In the genomic region with DNA sequence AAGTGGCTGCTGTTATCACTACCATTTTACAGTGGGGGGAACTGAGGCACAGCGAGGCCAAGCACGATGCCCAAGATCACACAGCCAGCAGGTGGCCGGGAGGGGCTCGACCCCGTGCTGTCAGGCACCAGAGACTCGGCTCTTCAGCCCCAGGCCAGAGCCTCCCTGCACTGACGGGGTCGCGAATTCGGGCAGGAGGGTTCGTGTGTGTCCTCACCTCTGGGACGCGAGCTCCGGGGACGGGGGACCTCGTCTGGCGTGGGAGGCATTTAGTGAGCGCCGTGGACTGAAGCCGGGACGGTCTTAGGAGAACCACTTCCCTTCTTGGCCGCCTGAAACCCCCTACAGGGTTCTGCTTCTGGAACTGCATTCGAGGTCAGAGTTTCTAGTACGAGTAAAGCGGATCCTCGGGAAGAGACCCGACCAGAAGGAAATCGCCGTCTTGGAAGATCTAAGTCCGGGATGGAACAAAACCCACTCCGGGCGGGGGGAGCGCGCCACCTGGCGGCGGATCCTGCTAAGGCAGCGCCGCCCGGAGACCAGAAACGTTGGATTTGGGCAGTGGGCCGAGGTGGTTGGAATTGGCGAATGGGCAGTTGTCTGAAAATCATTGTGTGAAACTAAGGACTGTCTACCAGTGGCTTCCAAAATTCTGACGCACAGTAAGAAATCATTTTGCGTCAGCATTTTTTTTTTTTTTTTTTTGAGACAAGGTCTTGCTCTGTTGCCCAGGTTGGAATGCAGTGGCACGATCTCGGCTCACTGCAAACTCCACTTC, we compare ENCODE assay signal across 8 cellular contexts. TPM values are rescaled to one million over a fixed set of nuclear protein-coding genes. Genes with fewer than 3 reads are reported as not detected.
A peak's percentile ranks its signal among the peaks of the same experiment; 100 is the strongest.
DNase-seq lines count a peak whose midpoint lies in the region; ATAC-seq and TF ChIP-seq lines count a peak whose summit lies in the region.

No MANE protein-coding gene starts in this region.

- no peak overlapping the region for H2AFZ ChIP-seq in OCI-LY1 (ENCODE audit: low read length)

- peak overlapping the region; percentile 23 for H3K27ac Mint-ChIP-seq in activated T-cell treated with anti-CD3 and anti-CD28 coated beads, Interleukin-2, amount 50 U/mL, for 24 hours

- H3K9me3 ChIP-seq in OCI-LY1 (ENCODE audit: low read length) = peaks cover 2% of the 10 kb centered on the region; the same call in 1 of the 2 replicates

- H3K27me3 ChIP-seq in HL-60 (ENCODE audit: insufficient read depth, poor library complexity, severe bottlenecking) (no peaks in the 10 kb centered on the region), OCI-LY1 (ENCODE audit: insufficient read depth, low read length) (peaks cover 4% of the 10 kb centered on the region; the same call in 1 of the 2 replicates)

- H3K4me2 ChIP-seq in OCI-LY1 (ENCODE audit: low read length) = peak overlapping the region; percentile 77

- no peaks in the 10 kb centered on the region for H4K20me1 ChIP-seq in OCI-LY1 (ENCODE audit: insufficient read depth, low read length)

- no peaks in the 10 kb centered on the region for H3F3A ChIP-seq in OCI-LY1 (ENCODE audit: insufficient read depth, low read length)

- H3K4me3 ChIP-seq in HL-60 (replicated peaks; ENCODE audit: insufficient read depth, low read length) (peak overlapping the region; percentile 44), OCI-LY1 (ENCODE audit: low read depth, low read length, poor library complexity, severe bottlenecking) (peak overlapping the region; percentile 55)

- no peaks in the 10 kb centered on the region for H3K36me3 ChIP-seq in OCI-LY1 (ENCODE audit: insufficient read depth, low read length)

- H3K9me3 Mint-ChIP-seq in activated T-cell treated with anti-CD3 and anti-CD28 coated beads, Interleukin-2, amount 50 U/mL, for 24 hours = peaks cover 9% of the 10 kb centered on the region

- ATAC-seq in esophagus mucosa (peak; percentile 67), HG02973 (IDR thresholded peaks at IDR 0.05; ENCODE audit: unreplicated experiment) (no peak)

- peaks cover 9% of the 10 kb centered on the region for H3K4me1 Mint-ChIP-seq in activated T-cell treated with anti-CD3 and anti-CD28 coated beads, Interleukin-2, amount 50 U/mL, for 24 hours (ENCODE audit: low read depth)

- H3K36me3 Mint-ChIP-seq in activated T-cell treated with anti-CD3 and anti-CD28 coated beads, Interleukin-2, amount 50 U/mL, for 24 hours (ENCODE audit: low read depth) = peaks cover 6% of the 10 kb centered on the region

- H3K4me3 Mint-ChIP-seq in activated T-cell treated with anti-CD3 and anti-CD28 coated beads, Interleukin-2, amount 50 U/mL, for 24 hours = peak overlapping the region; percentile 78

- H3K27ac ChIP-seq in HL-60 (replicated peaks) = no peak overlapping the region
- no peak overlapping the region for H3K27ac ChIP-seq in OCI-LY1 (ENCODE audit: low read depth, low read length, poor library complexity, severe bottlenecking)

- H3K9me2 ChIP-seq in OCI-LY1 (ENCODE audit: low read depth, low read length) = no peaks in the 10 kb centered on the region

- peak in 12 of 14 donors; percentile 12 to 80 (median 46) for DNase-seq in C1 segment of cervical spinal cord (lab: John Stamatoyannopoulos, UW)
- DNase-seq in HL-60 (ENCODE audit: low read depth in 1 of 2, low spot score in 1 of 2) = peak; percentile 40 to 45
- DNase-seq in activated T-cell treated with anti-CD3 and anti-CD28 coated beads, Interleukin-2, amount 50 U/mL, for 24 hours = peak; percentile 81
- DNase-seq in mucosa of gallbladder (ENCODE audit: low spot score) = peak; percentile 67
- DNase-seq in stimulated activated CD8-positive, alpha-beta memory T cell treated with anti-CD3 and anti-CD28 coated beads, Interleukin-7, amount 100 ng/mL, for 1 hour (ENCODE audit: low read depth in 2 of 2) = peak; percentile 30 to 46

- H3K9ac ChIP-seq in OCI-LY1 (ENCODE audit: low read length) = no peak overlapping the region; the same call in 1 of the 2 replicates

- peaks cover 7% of the 10 kb centered on the region for H3K4me1 ChIP-seq in OCI-LY1 (ENCODE audit: insufficient read depth, low read length, severe bottlenecking)

- TF ChIP-seq CTCF in HL-60 (IDR thresholded peaks at IDR 0.05; ENCODE audit: insufficient read depth, low read length) = peak; percentile 89
- peak; percentile 96 for TF ChIP-seq CTCF in OCI-LY1 (IDR thresholded peaks at IDR 0.05; ENCODE audit: low read length)

- no peaks in the 10 kb centered on the region for H3K79me2 ChIP-seq in OCI-LY1 (ENCODE audit: insufficient read depth, low read length)

- H3K27me3 Mint-ChIP-seq in activated T-cell treated with anti-CD3 and anti-CD28 coated beads, Interleukin-2, amount 50 U/mL, for 24 hours = peaks cover 13% of the 10 kb centered on the region

RNA-seq across cellular contexts. Expression of a gene that starts 21.2 kb away (rescaled TPM):
- not detected for total RNA-seq in esophagus mucosa
- total RNA-seq in mucosa of gallbladder = 0.43 TPM

RNA-seq across cellular contexts. Expression of a gene that starts 34.2 kb away (rescaled TPM):
- total RNA-seq in esophagus mucosa = 7.6 TPM
- 52.4 TPM for total RNA-seq in mucosa of gallbladder

RNA-seq across cellular contexts. Expression of a gene that starts 35.4 kb away (rescaled TPM):
- total RNA-seq in esophagus mucosa = 11.6 TPM
- 38.6 TPM for total RNA-seq in mucosa of gallbladder
